Comparison of ENCODE assay signal across 15 cellular contexts in the genomic region with DNA sequence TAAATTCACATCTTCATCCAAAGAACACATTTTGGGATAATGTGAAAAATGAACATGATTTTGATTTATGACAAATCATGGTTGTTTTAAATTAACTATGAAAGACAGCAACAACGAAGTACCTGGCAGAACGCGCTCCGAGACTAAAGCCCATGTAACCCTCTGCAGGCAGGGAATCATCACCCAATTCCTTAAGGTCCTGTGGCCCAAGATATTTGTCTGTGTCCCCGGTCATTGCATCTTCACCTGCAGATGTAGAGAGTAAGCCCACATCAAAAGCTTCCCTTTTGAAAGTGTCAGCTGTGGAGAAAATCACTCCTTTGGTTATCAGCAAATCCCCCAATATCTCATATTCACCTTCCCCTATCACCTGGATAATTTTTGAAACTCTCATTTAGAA.
DNase-seq lines count a peak whose midpoint lies in the region; FAIRE-seq and TF ChIP-seq lines count a peak whose summit lies in the region.
"Had no signal": no experiment of that assay in that cellular context is flagged by ENCODE, and none has a peak within 500 bp of the region (broad histone marks: within the 10 kb centered on the region; RNA-seq: fewer than 3 reads in every experiment).

No MANE protein-coding gene starts in this region.

- H3F3A ChIP-seq in GM23248 (ENCODE audit: insufficient read depth) = no peaks in the 10 kb centered on the region

- no peak overlapping the region for H2AFZ ChIP-seq in GM23248

- DNase-seq in adipocyte (ENCODE audit: low read depth) (no peak), GM23248 (no peak), GM12891 (ENCODE audit: insufficient read length, low spot score) (no peak), AG20443 (ENCODE audit: low spot score) (no peak)
- DNase-seq: activated T-cell treated with anti-CD3 and anti-CD28 coated beads, Interleukin-2, amount 50 U/mL, for 72 hours; COR-L47; cortex of kidney; foreskin fibroblast; KBM-7; NCI-H2029; NCI-H345; stimulated activated CD4-positive, alpha-beta T cell treated with anti-CD3 and anti-CD28 coated beads, Interleukin-2, amount 100 ng/mL, for 24 hours had no signal

- POLR2A ChIA-PET in HEK293 (lab: Yijun Ruan, JAX) = no interaction called here

- H3K4me3 ChIP-seq in HEK293 (ENCODE audit: low read depth, low read length) (0 out of 2 replicates have a peak overlapping the region, but pooled peaks have one; percentile 1), adipocyte (ENCODE audit: low read length) (peak overlapping the region; percentile 73), iPS-20b (ENCODE audit: low read length) (peak overlapping the region; percentile 87), skeletal muscle tissue (ENCODE audit: low read length in 3 of 3) (peak overlapping the region; percentile 58 to 86 (median 68)), GM23248 (no peak overlapping the region)

- H3K79me2 ChIP-seq in GM23248 (ENCODE audit: insufficient read depth) = no peaks in the 10 kb centered on the region

- H3K9ac ChIP-seq in adipocyte (ENCODE audit: low read length) (no peak overlapping the region), iPS-20b (ENCODE audit: low read depth, low read length) (peak overlapping the region; percentile 88), skeletal muscle tissue (ENCODE audit: low read depth in 1 of 3, low read length in 3 of 3) (peak overlapping the region; percentile 62 to 72 (median 71)), GM23248 (no peak overlapping the region)

- no peak for TF ChIP-seq POLR2A in GM12891 (IDR thresholded peaks at IDR 0.05; ENCODE audit: low read depth, low read length)

- CTCF ChIA-PET in HEK293 (lab: Yijun Ruan, JAX) = interaction anchor here (2.4 kb wide), 1 partner anchor 70 kb away, joined by 10 read pairs; no protein-coding TSS in a partner anchor

- FAIRE-seq in GM12891 (lab: Jason Lieb, UNC) = no peak

- H3K36me3 ChIP-seq in HEK293 (ENCODE audit: control insufficient read depth in 2 of 2, insufficient read depth in 1 of 2, low read length in 2 of 2) = peaks cover 0 to 2% of the 10 kb centered on the region in 2 experiments; a peak in 1 of 3 replicates
- no peaks in the 10 kb centered on the region for H3K36me3 ChIP-seq in adipocyte (ENCODE audit: control insufficient read depth, insufficient read depth, low read length, severe bottlenecking)
- H3K36me3 ChIP-seq in iPS-20b (ENCODE audit: insufficient read depth, low read depth, low read length) = peaks cover 15% of the 10 kb centered on the region
- peaks cover 0 to 6% (median 5%) of the 10 kb centered on the region in 3 donors for H3K36me3 ChIP-seq in skeletal muscle tissue (ENCODE audit: control insufficient read depth in 3 of 3, insufficient read depth in 3 of 3, low read length in 3 of 3)
- no peaks in the 10 kb centered on the region for H3K36me3 ChIP-seq in GM23248 (ENCODE audit: low read depth)

- H3K27ac ChIP-seq in HEK293 (ENCODE audit: extremely low read depth, low read depth, low read length) (no peak overlapping the region), iPS-20b (ENCODE audit: low read length) (peak overlapping the region; percentile 16), skeletal muscle tissue (ENCODE audit: low read depth, low read length) (peak overlapping the region; percentile 80), GM23248 (no peak overlapping the region)

- H4K20me1 ChIP-seq in GM23248 (ENCODE audit: insufficient read depth) = no peaks in the 10 kb centered on the region

- no peak overlapping the region for H3K4me2 ChIP-seq in GM23248 (ENCODE audit: unreplicated experiment)

- H3K27me3 ChIP-seq in adipocyte (replicated peaks; ENCODE audit: control insufficient read depth, insufficient read depth, low read length) (no peaks in the 10 kb centered on the region), iPS-20b (ENCODE audit: insufficient read depth, low read length) (no peaks in the 10 kb centered on the region), skeletal muscle tissue (ENCODE audit: control insufficient read depth in 3 of 3, insufficient read depth in 3 of 3, low read length in 3 of 3) (no peaks in the 10 kb centered on the region), GM23248 (replicated peaks; ENCODE audit: insufficient read depth) (no peaks in the 10 kb centered on the region)

- WGBS in GM23248 (ENCODE audit: low coverage in 1 of 2, low lambda C conversion rate in 2 of 2, missing lambda C conversion rate in 2 of 2), 2 experiments = 82 to 92% methylated on average over 5 of the region's 5 CpGs

- no peak for TF ChIP-seq CTCF in HEK293 (tag by site-specific recombination; IDR thresholded peaks at IDR 0.05)

- H3K9me2 ChIP-seq in GM23248 (ENCODE audit: insufficient read depth) = no peaks in the 10 kb centered on the region; the same call in 1 of the 2 replicates

- in situ Hi-C loops in GM23248 (cut with MboI) = no loop called here

- no peaks in the 10 kb centered on the region for H3K9me3 ChIP-seq in HEK293 (ENCODE audit: control insufficient read depth, insufficient read depth, low read depth, low read length)
- no peaks in the 10 kb centered on the region for H3K9me3 ChIP-seq in adipocyte (ENCODE audit: control insufficient read depth, low read length)
- H3K9me3 ChIP-seq in iPS-20b (ENCODE audit: insufficient read depth, low read depth, low read length) = no peaks in the 10 kb centered on the region
- no peaks in the 10 kb centered on the region for H3K9me3 ChIP-seq in skeletal muscle tissue (ENCODE audit: control insufficient read depth in 3 of 3, low read length in 3 of 3)
- no peaks in the 10 kb centered on the region for H3K9me3 ChIP-seq in GM23248 (ENCODE audit: low read depth)

- peaks cover 15% of the 10 kb centered on the region for H3K4me1 ChIP-seq in HEK293 (ENCODE audit: control insufficient read depth, insufficient read depth, low read length)
- peaks cover 41% of the 10 kb centered on the region for H3K4me1 ChIP-seq in adipocyte (ENCODE audit: control insufficient read depth, insufficient read depth, low read length)
- H3K4me1 ChIP-seq in iPS-20b (ENCODE audit: insufficient read depth, low read length) = peaks cover 21% of the 10 kb centered on the region
- peaks cover 6 to 16% (median 9%) of the 10 kb centered on the region in 3 donors for H3K4me1 ChIP-seq in skeletal muscle tissue (ENCODE audit: control insufficient read depth in 3 of 3, insufficient read depth in 3 of 3, low read length in 3 of 3)
- peaks cover 7% of the 10 kb centered on the region for H3K4me1 ChIP-seq in GM23248 (ENCODE audit: insufficient read depth)

TF ChIP-seq in HEK293, 187 proteins besides CTCF, POLR2A, EP300 and RAD21 (continues in another document):
- TF ChIP-seq ZNF707 (tag by site-specific recombination; IDR thresholded peaks at IDR 0.05) (0 out of 2 replicates have a peak, but pooled peaks have one; percentile 17), ZNF280C (tag by site-specific recombination; IDR thresholded peaks at IDR 0.05) (no peak)

TF ChIP-seq in GM12891, 5 proteins besides CTCF, POLR2A, EP300 and RAD21:
- TF ChIP-seq POLR2AphosphoS5 (IDR thresholded peaks at IDR 0.05; ENCODE audit: low read depth, low read length) = no peak
- TF ChIP-seq POU2F2 (IDR thresholded peaks at IDR 0.05; ENCODE audit: low read depth, low read length) = no peak
- no peak for TF ChIP-seq PAX5 (IDR thresholded peaks at IDR 0.05; ENCODE audit: insufficient read depth, low read length, severe bottlenecking)
- TF ChIP-seq TAF1 (IDR thresholded peaks at IDR 0.05; ENCODE audit: low read depth, low read length) = no peak
- no peak for TF ChIP-seq SPI1 (IDR thresholded peaks at IDR 0.05; ENCODE audit: low read depth, low read length)

Comparison
In these comparisons a context has a peak if more than half of its experiments do, and no peak if none do; other contexts are left out.
1. H3K27ac ChIP-seq: peak in iPS-20b (single experiment) and skeletal muscle tissue (single experiment); none in HEK293 (single experiment) and GM23248 (single experiment).
2. H3K9ac ChIP-seq: peak in iPS-20b (single experiment) and skeletal muscle tissue (3 of 3); none in adipocyte (single experiment) and GM23248 (single experiment).